9 cellular contexts compared by ENCODE assay signal in genomic region chr7:127809285-127809702, GRCh38.
DNase-seq lines count a peak whose midpoint lies in the region; ATAC-seq, FAIRE-seq and TF ChIP-seq lines count a peak whose summit lies in the region.
"Had no signal": no experiment of that assay in that cellular context is flagged by ENCODE, and none has a peak within 500 bp of the region (broad histone marks: within the 10 kb centered on the region; RNA-seq: fewer than 3 reads in every experiment).

No MANE protein-coding gene starts in this region.

- ATAC-seq in GM18511 (IDR thresholded peaks at IDR 0.05; ENCODE audit: unreplicated experiment) (peak; percentile 48), GM21737 (IDR thresholded peaks at IDR 0.05; ENCODE audit: unreplicated experiment) (no peak)

- DNase-seq in NCI-H1694 treated with DMSO at 0.1 percent for 48 hours (lab: John Stamatoyannopoulos, UW) = peak; percentile 86
- peak; percentile 85 for DNase-seq in bronchial epithelial cell (ENCODE audit: low read depth)
- DNase-seq in nucleus accumbens (lab: John Stamatoyannopoulos, UW) = peak in 34 of 56 donors; percentile 1 to 73 (median 34)
- DNase-seq in H4 (ENCODE audit: low spot score) = no peak
- no peak for DNase-seq in prostate gland (ENCODE audit: low spot score)
- DNase-seq in stimulated activated CD8-positive, alpha-beta memory T cell treated with anti-CD3 and anti-CD28 coated beads, Interleukin-4, amount 100 ng/mL, for 48 hours = no peak
- DNase-seq: lower lobe of right lung had no signal

- intact Hi-C loops in prostate gland (cut with DNase I) = no loop called here

- TF ChIP-seq CTCF in bronchial epithelial cell (IDR thresholded peaks at IDR 0.05; ENCODE audit: insufficient read depth, low read length, severe bottlenecking) (no peak), prostate gland (IDR thresholded peaks at IDR 0.05) (no peak)

- H3K4me3 ChIP-seq in bronchial epithelial cell (ENCODE audit: low read depth, low read length) = no peak overlapping the region
- no peak overlapping the region for H3K4me3 ChIP-seq in prostate gland
- H3K4me3 ChIP-seq: lower lobe of right lung had no signal

- H3K36me3 ChIP-seq in bronchial epithelial cell (ENCODE audit: control insufficient read depth, insufficient read depth, low read length) (peaks cover 3% of the 10 kb centered on the region), prostate gland (no peaks in the 10 kb centered on the region)

- no peaks in the 10 kb centered on the region for H3K9me3 ChIP-seq in prostate gland
- H3K9me3 ChIP-seq: lower lobe of right lung had no signal

- no peak for FAIRE-seq in bronchial epithelial cell (lab: Jason Lieb, UNC)

- H3K27me3 ChIP-seq in bronchial epithelial cell (ENCODE audit: control insufficient read depth, insufficient read depth, low read length) (no peaks in the 10 kb centered on the region), prostate gland (replicated peaks; ENCODE audit: insufficient read depth) (no peaks in the 10 kb centered on the region)

- 68% methylated on average over 3 of the region's 3 CpGs for WGBS in prostate gland

- no peaks in the 10 kb centered on the region for H3K4me1 ChIP-seq in prostate gland (replicated peaks)

- H3K27ac ChIP-seq in prostate gland = no peak overlapping the region
- H3K27ac ChIP-seq: lower lobe of right lung had no signal

- no peak for TF ChIP-seq POLR2A in prostate gland (IDR thresholded peaks at IDR 0.05)

Comparison
In these comparisons a context has a peak if more than half of its experiments do, and no peak if none do; other contexts are left out.
1. DNase-seq: peak in NCI-H1694 treated with DMSO at 0.1 percent for 48 hours (single experiment), bronchial epithelial cell (single experiment) and nucleus accumbens (34 of 56); none in H4 (single experiment), prostate gland (single experiment) and stimulated activated CD8-positive, alpha-beta memory T cell treated with anti-CD3 and anti-CD28 coated beads, Interleukin-4, amount 100 ng/mL, for 48 hours (single experiment).